ENCODE assay signal across 20 cellular contexts in the genomic region with DNA sequence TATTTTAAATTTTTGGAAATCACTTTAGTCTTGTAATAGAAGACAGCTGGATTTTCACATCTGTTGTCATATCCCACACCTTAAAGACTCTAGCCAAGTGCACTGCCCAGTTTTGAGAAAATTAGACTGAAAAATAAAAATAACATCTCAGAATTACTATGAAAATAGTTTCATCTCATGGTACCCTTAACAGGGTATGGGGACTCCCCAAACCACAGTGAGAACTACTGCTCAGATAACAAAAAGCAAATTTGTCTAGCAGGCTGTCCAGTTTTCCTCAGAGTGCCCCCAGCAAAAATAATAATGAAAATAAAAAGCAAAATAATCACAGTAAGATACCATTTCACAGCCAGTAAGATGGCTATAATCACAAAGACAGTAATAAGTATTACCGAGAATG. TPM values are rescaled to one million over a fixed set of nuclear protein-coding genes. Genes with fewer than 3 reads are reported as not detected.
DNase-seq lines count a peak whose midpoint lies in the region; ATAC-seq and TF ChIP-seq lines count a peak whose summit lies in the region.
"Had no signal": no experiment of that assay in that cellular context is flagged by ENCODE, and none has a peak within 500 bp of the region (broad histone marks: within the 10 kb centered on the region; RNA-seq: fewer than 3 reads in every experiment).

No MANE protein-coding gene starts in this region.

- H3K27me3 ChIP-seq in brain microvascular endothelial cell (replicated peaks) (no peaks in the 10 kb centered on the region), psoas muscle (ENCODE audit: insufficient read depth in 3 of 3, low read length in 2 of 3) (no peaks in the 10 kb centered on the region)

- intact Hi-C loops in psoas muscle (cut with DNase I): no loop called here

- no peaks in the 10 kb centered on the region for H3K36me3 ChIP-seq in brain microvascular endothelial cell (replicated peaks)
- H3K36me3 ChIP-seq in psoas muscle (ENCODE audit: insufficient read depth in 1 of 2, low read depth in 1 of 2): peaks cover 0 to 3% of the 10 kb centered on the region in 2 donors

- H3K4me3 ChIP-seq in GM12865 (ENCODE audit: low read depth, low read length) (peak overlapping the region; percentile 16), brain microvascular endothelial cell (ENCODE audit: low read depth, low read length) (no peak overlapping the region), psoas muscle (peak overlapping the region; percentile 39)
- H3K4me3 ChIP-seq: coronary artery had no signal

- DNase-seq in GM12865 (ENCODE audit: low read depth) (peak; percentile 31), brain microvascular endothelial cell (no peak), psoas muscle (no peak), NCI-H526 (lab: John Stamatoyannopoulos, UW) (no peak), medulla oblongata (ENCODE audit: extremely low spot score) (no peak)
- DNase-seq: activated CD4-positive, alpha-beta T cell treated with anti-CD3 and anti-CD28 coated beads for 4 hours; activated T-cell treated with anti-CD3 and anti-CD28 coated beads for 4 hours; amygdala; CD4-positive, alpha-beta memory T cell; hippocampal formation; left cardiac atrium; MV-4-11; naive B cell; NCI-H2107; SHP77 treated with DMSO at 0.1 percent for 48 hours; T-helper 9 cell had no signal

- in situ Hi-C loops in brain microvascular endothelial cell (cut with HindIII; ENCODE audit: low pct_ligation_motif_present, low sequenced_read_pairs): no loop called here

- peak; percentile 23 for ATAC-seq in HG02678 (IDR thresholded peaks at IDR 0.05; ENCODE audit: unreplicated experiment)
- ATAC-seq in psoas muscle: no peak
- ATAC-seq in GM19463 (IDR thresholded peaks at IDR 0.05; ENCODE audit: unreplicated experiment): no peak
- ATAC-seq: esophagus mucosa, left cardiac atrium had no signal

- no peak for TF ChIP-seq CTCF in GM12865 (IDR thresholded peaks at IDR 0.05; ENCODE audit: insufficient read depth, low read depth, low read length, missing control alignments)
- no peak for TF ChIP-seq CTCF in brain microvascular endothelial cell (IDR thresholded peaks at IDR 0.05; ENCODE audit: low read depth, low read length, missing control alignments)
- TF ChIP-seq CTCF in psoas muscle (IDR thresholded peaks at IDR 0.05): no peak

- H3K27ac ChIP-seq in brain microvascular endothelial cell: peak overlapping the region; percentile 25
- peak overlapping the region; percentile 2 for H3K27ac ChIP-seq in psoas muscle
- H3K27ac ChIP-seq: coronary artery had no signal

- WGBS in psoas muscle, 3 donors: 59 to 70% (median 66%) methylated on average over 1 of the region's 1 CpG

- H3K9me3 ChIP-seq in psoas muscle: no peaks in the 10 kb centered on the region

- H3K4me1 ChIP-seq in psoas muscle: peaks cover 63% of the 10 kb centered on the region

RNA-seq across cellular contexts. Expression of a gene that starts 6.5 kb away (rescaled TPM):
- total RNA-seq in psoas muscle: 100 to 1,000 TPM; 105 to 212 (median 156) TPM
- polyA plus RNA-seq in psoas muscle: 100 to 1,000 TPM in 2 of 3 donors, 10 to 100 TPM in 1; 89.3 to 237 (median 129) TPM
